Comparison of ENCODE assay signal across 1 cellular context in genomic region chr2:27085670-27086089, GRCh38.
TF ChIP-seq lines count a peak whose summit lies in the region.

No MANE protein-coding gene starts in this region.

TF ChIP-seq in HepG2, 621 proteins besides CTCF, POLR2A, EP300 and RAD21 (continued from another document and continues in another):
- no peak for TF ChIP-seq MLXIP (CRISPR knock-in tag; IDR thresholded peaks at IDR 0.05; ENCODE audit: borderline replicate concordance)
- TF ChIP-seq TCF12 (IDR thresholded peaks at IDR 0.05) = no peak
- TF ChIP-seq TCF12 (CRISPR knock-in tag; IDR thresholded peaks at IDR 0.05) = no peak
- TF ChIP-seq ZNF280B (CRISPR knock-in tag; IDR thresholded peaks at IDR 0.05; ENCODE audit: borderline replicate concordance) = no peak
- TF ChIP-seq ZUFSP (CRISPR knock-in tag; IDR thresholded peaks at IDR 0.05; ENCODE audit: borderline replicate concordance) = no peak
- TF ChIP-seq ZNF556 (CRISPR knock-in tag; IDR thresholded peaks at IDR 0.05; ENCODE audit: borderline replicate concordance) = no peak; the same call in 1 of the 2 replicates
- peak; percentile 67; the same call in 1 of the 2 replicates for TF ChIP-seq KDM3A (CRISPR knock-in tag; IDR thresholded peaks at IDR 0.05; ENCODE audit: low read depth)
- no peak for TF ChIP-seq CENPT (CRISPR knock-in tag; IDR thresholded peaks at IDR 0.05; ENCODE audit: low read depth)
- no peak for TF ChIP-seq SMYD3 (CRISPR knock-in tag; IDR thresholded peaks at IDR 0.05)
- TF ChIP-seq FOXK2 (IDR thresholded peaks at IDR 0.05) = no peak
- TF ChIP-seq GABPA (IDR thresholded peaks at IDR 0.05; ENCODE audit: low read depth, low read length) = no peak
- no peak for TF ChIP-seq GABPA (CRISPR knock-in tag; IDR thresholded peaks at IDR 0.05; ENCODE audit: low read depth)
- peak; percentile 55 for TF ChIP-seq PRPF4 (IDR thresholded peaks at IDR 0.05; ENCODE audit: low read depth, low read length, poor library complexity, severe bottlenecking)
- no peak for TF ChIP-seq ZNF746 (CRISPR knock-in tag; IDR thresholded peaks at IDR 0.05)
- TF ChIP-seq ATF5 (CRISPR knock-in tag; IDR thresholded peaks at IDR 0.05; ENCODE audit: low read depth) = no peak
- no peak for TF ChIP-seq ZNF513 (CRISPR knock-in tag; conservative IDR thresholded peaks at IDR 0.05)
- TF ChIP-seq PBX3 (CRISPR knock-in tag; IDR thresholded peaks at IDR 0.05; ENCODE audit: borderline replicate concordance) = no peak
- TF ChIP-seq FOXM1 (CRISPR knock-in tag; IDR thresholded peaks at IDR 0.05) = no peak
- 0 out of 4 replicates have a peak, but pooled peaks of 1 of the 2 experiments have one; percentile 5 for TF ChIP-seq HMGXB4 (CRISPR knock-in tag; IDR thresholded peaks at IDR 0.05; ENCODE audit: borderline replicate concordance in 1 of 2, low read depth in 1 of 2)
- 0 out of 2 replicates have a peak, but pooled peaks have one; percentile 60 for TF ChIP-seq PATZ1 (CRISPR knock-in tag; IDR thresholded peaks at IDR 0.05)
- no peak for TF ChIP-seq BCL6 (CRISPR knock-in tag; IDR thresholded peaks at IDR 0.05)
- no peak for TF ChIP-seq ZSCAN5A (CRISPR knock-in tag; IDR thresholded peaks at IDR 0.05; ENCODE audit: borderline replicate concordance)
- no peak for TF ChIP-seq CHCHD3 (CRISPR knock-in tag; IDR thresholded peaks at IDR 0.05)
- no peak for TF ChIP-seq KLF9 (CRISPR knock-in tag; IDR thresholded peaks at IDR 0.05; ENCODE audit: low read depth)
- TF ChIP-seq NKX3-1 (CRISPR knock-in tag; IDR thresholded peaks at IDR 0.05) = no peak
- no peak for TF ChIP-seq ZNF230 (CRISPR knock-in tag; IDR thresholded peaks at IDR 0.05)
- TF ChIP-seq RFX3 (CRISPR knock-in tag; IDR thresholded peaks at IDR 0.05) = no peak
- no peak for TF ChIP-seq ESRRA (CRISPR knock-in tag; IDR thresholded peaks at IDR 0.05; ENCODE audit: low read depth)
- 0 out of 2 replicates have a peak, but pooled peaks have one; percentile 23 for TF ChIP-seq CBFB (CRISPR knock-in tag; IDR thresholded peaks at IDR 0.05)
- peak; percentile 62; the same call in 1 of the 2 replicates for TF ChIP-seq SPEN (CRISPR knock-in tag; IDR thresholded peaks at IDR 0.05; ENCODE audit: low read depth)
- TF ChIP-seq ZNF788 (CRISPR knock-in tag; IDR thresholded peaks at IDR 0.05; ENCODE audit: borderline replicate concordance) = no peak; the same call in 1 of the 2 replicates
- no peak for TF ChIP-seq PAF1 (CRISPR knock-in tag; IDR thresholded peaks at IDR 0.05)
- peak; percentile 60; the same call in 1 of the 2 replicates for TF ChIP-seq ZBTB7B (CRISPR knock-in tag; IDR thresholded peaks at IDR 0.05)
- TF ChIP-seq ADNP (CRISPR knock-in tag; IDR thresholded peaks at IDR 0.05) = 0 out of 2 replicates have a peak, but pooled peaks have one; percentile 14
- peak; percentile 50; the same call in 1 of the 2 replicates for TF ChIP-seq RBAK (CRISPR knock-in tag; IDR thresholded peaks at IDR 0.05)
- no peak for TF ChIP-seq TAF1 (CRISPR knock-in tag; IDR thresholded peaks at IDR 0.05)
- TF ChIP-seq ZNF256 (CRISPR knock-in tag; conservative IDR thresholded peaks at IDR 0.05) = no peak
- no peak for TF ChIP-seq ZNF747 (CRISPR knock-in tag; IDR thresholded peaks at IDR 0.05; ENCODE audit: borderline replicate concordance)
